ENCODE assay signal across 21 cellular contexts in genomic region chr6:63897459-63897858, GRCh38.
DNase-seq lines count a peak whose midpoint lies in the region; ATAC-seq and TF ChIP-seq lines count a peak whose summit lies in the region.
"Had no signal": no experiment of that assay in that cellular context is flagged by ENCODE, and none has a peak within 500 bp of the region (broad histone marks: within the 10 kb centered on the region; RNA-seq: fewer than 3 reads in every experiment).

No MANE protein-coding gene starts in this region.

- H2BK15ac ChIP-seq in IMR-90 (ENCODE audit: low read depth, low read length) = no peak overlapping the region

- H3K4me3 ChIP-seq in IMR-90 (ENCODE audit: insufficient read depth, low read depth, low read length) = no peak overlapping the region
- H3K4me3 ChIP-seq in cardiac fibroblast (replicated peaks in 1 of 2; ENCODE audit: low read depth in 2 of 2, low read length in 2 of 2) = no peak overlapping the region
- H3K4me3 ChIP-seq in trophoblast cell (ENCODE audit: low read depth, low read length) = no peak overlapping the region
- no peak overlapping the region for H3K4me3 ChIP-seq in lower leg skin (ENCODE audit: low read depth, poor library complexity, severe bottlenecking)
- H3K4me3 ChIP-seq: dorsolateral prefrontal cortex, K562, testis had no signal

- TF ChIP-seq CTCF in IMR-90 (conservative IDR thresholded peaks at IDR 0.05; ENCODE audit: low read depth, low read length) = no peak
- no peak for TF ChIP-seq CTCF in cardiac fibroblast (IDR thresholded peaks at IDR 0.05; ENCODE audit: low read depth, low read length)
- no peak for TF ChIP-seq CTCF in natural killer cell (IDR thresholded peaks at IDR 0.05)
- TF ChIP-seq CTCF in lower leg skin (IDR thresholded peaks at IDR 0.05) = no peak

- H3K18ac ChIP-seq in IMR-90 (ENCODE audit: low read depth, low read length) (peak overlapping the region; percentile 24; the same call in 1 of the 2 replicates), trophoblast cell (ENCODE audit: low read length) (no peak overlapping the region)

- H3K4me2 ChIP-seq in IMR-90 (ENCODE audit: low read depth, low read length) = peak overlapping the region; percentile 15; the same call in 1 of the 2 replicates
- no peak overlapping the region for H3K4me2 ChIP-seq in trophoblast cell (ENCODE audit: low read length)

- H3K79me1 ChIP-seq in IMR-90 (ENCODE audit: low read depth in 1 of 2, low read length in 2 of 2) = no peaks in the 10 kb centered on the region
- H3K79me1 ChIP-seq in trophoblast cell (ENCODE audit: low read length) = no peaks in the 10 kb centered on the region

- DNase-seq in EH (ENCODE audit: low read depth) = peak; percentile 11
- peak; percentile 86 for DNase-seq in IMR-90
- DNase-seq in cardiac fibroblast (ENCODE audit: low read depth in 2 of 2) = peak; percentile 65 to 67
- peak; percentile 47 to 68 for DNase-seq in trophoblast cell
- DNase-seq in NCI-H1105 treated with DMSO at 0.1 percent for 48 hours (lab: John Stamatoyannopoulos, UW) = no peak
- DNase-seq in natural killer cell = no peak
- no peak for DNase-seq in lower leg skin (ENCODE audit: low spot score in 2 of 2)
- DNase-seq: activated CD4-positive, alpha-beta T cell treated with anti-CD3 and anti-CD28 coated beads for 48 hours; activated naive CD8-positive, alpha-beta T cell treated with anti-CD3 and anti-CD28 coated beads, Interleukin-2, amount 50 U/mL, for 24 hours; Caco-2; caudate nucleus; dorsolateral prefrontal cortex; H7; NCI-H1092 treated with DMSO at 0.1 percent for 48 hours; NCI-H2081 treated with DMSO at 0.1 percent for 48 hours; NCI-H510A treated with DMSO at 0.1 percent for 48 hours; stimulated activated CD4-positive, alpha-beta T cell treated with anti-CD3 and anti-CD28 coated beads, Interleukin-15, amount 100 ng/mL, for 24 hours; T-cell; testis had no signal

- TF ChIP-seq RAD21 in IMR-90 (IDR thresholded peaks at IDR 0.05; ENCODE audit: low read length) = no peak

- POLR2A ChIA-PET in IMR-90 (lab: Charles Lee; ENCODE audit: unreplicated experiment) = no interaction called here

- H3K4me1 ChIP-seq in IMR-90 (ENCODE audit: control insufficient read depth, insufficient read depth, low read length) (peaks cover 4% of the 10 kb centered on the region; the same call in 1 of the 2 replicates), trophoblast cell (ENCODE audit: control insufficient read depth in 1 of 2, insufficient read depth in 2 of 2, low read length in 2 of 2) (no peaks in the 10 kb centered on the region)
- H3K4me1 ChIP-seq: Caco-2, testis had no signal

- H3K27ac Mint-ChIP-seq in natural killer cell = no peak overlapping the region
- H3K27ac Mint-ChIP-seq: activated naive CD8-positive, alpha-beta T cell treated with anti-CD3 and anti-CD28 coated beads, Interleukin-2, amount 50 U/mL, for 24 hours; B cell; T-cell had no signal

- H3K56ac ChIP-seq in IMR-90 (ENCODE audit: extremely low read depth, insufficient read depth, low read length) = no peak overlapping the region

- CTCF ChIA-PET in IMR-90 (lab: Yijun Ruan, JAX) = no interaction called here

- peak; percentile 78 for ATAC-seq in IMR-90 (ENCODE audit: low read depth)
- no peak for ATAC-seq in natural killer cell
- ATAC-seq: activated naive CD8-positive, alpha-beta T cell treated with anti-CD3 and anti-CD28 coated beads, Interleukin-2, amount 50 U/mL, for 24 hours; K562; T-cell had no signal

- H3K14ac ChIP-seq in IMR-90 (replicated peaks; ENCODE audit: low read depth, low read length) (no peak overlapping the region), trophoblast cell (ENCODE audit: low read length) (no peak overlapping the region)

- H3K9ac ChIP-seq in IMR-90 (ENCODE audit: low read depth, low read length) (no peak overlapping the region), trophoblast cell (ENCODE audit: low read length) (no peak overlapping the region)

- H3K36me3 ChIP-seq in IMR-90 (ENCODE audit: control insufficient read depth, insufficient read depth, low read length) (no peaks in the 10 kb centered on the region), trophoblast cell (ENCODE audit: control insufficient read depth in 1 of 2, insufficient read depth in 2 of 2, low read length in 2 of 2) (no peaks in the 10 kb centered on the region)

- H3K4me1 Mint-ChIP-seq in natural killer cell = no peaks in the 10 kb centered on the region
- H3K4me1 Mint-ChIP-seq: activated naive CD8-positive, alpha-beta T cell treated with anti-CD3 and anti-CD28 coated beads, Interleukin-2, amount 50 U/mL, for 24 hours; B cell; T-cell had no signal

- no peaks in the 10 kb centered on the region for H3K79me2 ChIP-seq in trophoblast cell (ENCODE audit: control insufficient read depth, insufficient read depth, low read length, poor library complexity)

- no peak overlapping the region; the same call in 1 of the 2 replicates for H4K5ac ChIP-seq in IMR-90 (ENCODE audit: low read depth, low read length)

- H3K27me3 Mint-ChIP-seq in natural killer cell (ENCODE audit: low read depth in 2 of 2) = no peaks in the 10 kb centered on the region
- H3K27me3 Mint-ChIP-seq: activated naive CD8-positive, alpha-beta T cell treated with anti-CD3 and anti-CD28 coated beads, Interleukin-2, amount 50 U/mL, for 24 hours; B cell; T-cell had no signal

- H3K9me3 ChIP-seq in IMR-90 (ENCODE audit: control insufficient read depth, insufficient read depth, low read length) (no peaks in the 10 kb centered on the region), trophoblast cell (ENCODE audit: insufficient read depth, low read depth, low read length) (no peaks in the 10 kb centered on the region)
- H3K9me3 ChIP-seq: Caco-2, testis had no signal

- H4K8ac ChIP-seq in IMR-90 (ENCODE audit: low read depth in 2 of 2, low read length in 2 of 2) (peak overlapping the region in 1 of 2 experiments; percentile 39; a peak in 1 of 4 replicates), trophoblast cell (ENCODE audit: low read depth, low read length) (no peak overlapping the region)

- peaks cover 11% of the 10 kb centered on the region in 2 donors for H3K9me3 Mint-ChIP-seq in natural killer cell
- H3K9me3 Mint-ChIP-seq: T-cell had no signal

- H3K27me3 ChIP-seq in IMR-90 (ENCODE audit: control insufficient read depth, insufficient read depth, low read length) (no peaks in the 10 kb centered on the region), trophoblast cell (ENCODE audit: insufficient read depth, low read length) (no peaks in the 10 kb centered on the region)
- H3K27me3 ChIP-seq: dorsolateral prefrontal cortex, testis had no signal

- no peaks in the 10 kb centered on the region; the same call in 1 of the 2 replicates for H4K20me1 ChIP-seq in IMR-90 (ENCODE audit: insufficient read depth, low read length)

- H2BK12ac ChIP-seq in trophoblast cell (ENCODE audit: low read length) = no peak overlapping the region

- no peak overlapping the region for H2AFZ ChIP-seq in IMR-90 (replicated peaks; ENCODE audit: low read length, poor library complexity)
- H2AFZ ChIP-seq in trophoblast cell (ENCODE audit: insufficient read depth, low read length, poor library complexity) = no peak overlapping the region

- 19% methylated on average over 2 of the region's 3 CpGs; no CpG with 5 or more reads in 1 of the 2 experiments for WGBS in IMR-90 (ENCODE audit: extremely low coverage in 2 of 2, insufficient read length in 1 of 2), 2 experiments
- WGBS in trophoblast cell (ENCODE audit: extremely low coverage, insufficient coverage, insufficient read length) = no CpG with 5 or more reads among the region's 3 CpGs
- 89 to 92% methylated on average over 3 of the region's 3 CpGs for WGBS in lower leg skin, 2 donors

- H3K36me3 Mint-ChIP-seq in natural killer cell = no peaks in the 10 kb centered on the region
- H3K36me3 Mint-ChIP-seq: T-cell had no signal

- H4K12ac ChIP-seq in trophoblast cell (ENCODE audit: low read depth, low read length) = no peak overlapping the region

- H3K27ac ChIP-seq in IMR-90 (ENCODE audit: insufficient read depth, low read length) = no peak overlapping the region
- no peak overlapping the region for H3K27ac ChIP-seq in trophoblast cell (ENCODE audit: low read depth, low read length)
- H3K27ac ChIP-seq: dorsolateral prefrontal cortex, testis had no signal

- BruUV-seq in IMR-90 (replicated peaks; lab: Mats Ljungman, UMichigan) = no TSS peak

- H3K4ac ChIP-seq in IMR-90 (ENCODE audit: low read depth, low read length) = no peak overlapping the region
- no peak overlapping the region for H3K4ac ChIP-seq in trophoblast cell (ENCODE audit: low read depth, low read length)

- dilution Hi-C loops in IMR-90 (cut with HindIII; ENCODE audit: low sequenced_read_pairs, unreplicated experiment) = no loop called here

- H2BK5ac ChIP-seq in IMR-90 (ENCODE audit: low read depth, low read length, poor library complexity, severe bottlenecking) = peak overlapping the region; percentile 95
- no peak overlapping the region for H2BK5ac ChIP-seq in trophoblast cell (ENCODE audit: low read depth, low read length, poor library complexity)

- peak overlapping the region; percentile 29; the same call in 1 of the 2 replicates for H2BK20ac ChIP-seq in IMR-90 (ENCODE audit: low read depth, low read length)

- H3K23ac ChIP-seq in IMR-90 (ENCODE audit: low read depth, low read length) = no peak overlapping the region
- no peak overlapping the region for H3K23ac ChIP-seq in trophoblast cell (ENCODE audit: low read length)

- H2AK9ac ChIP-seq in IMR-90 (replicated peaks; ENCODE audit: low read depth, low read length, poor library complexity) = no peak overlapping the region

- intact Hi-C loops in IMR-90 (cut with micrococcal nuclease) (loop anchor here (5.0 kb wide), 1 partner anchor 80 kb away; no protein-coding TSS in a partner anchor), natural killer cell (cut with micrococcal nuclease) (no loop called here), lower leg skin (cut with DNase I; ENCODE audit: low total_unique reads) (no loop called here)

- H3K9me1 ChIP-seq in IMR-90 (ENCODE audit: insufficient read depth, low read length) = no peaks in the 10 kb centered on the region

- H4K91ac ChIP-seq in IMR-90 (ENCODE audit: insufficient read depth, low read depth, low read length) (0 out of 2 replicates have a peak overlapping the region, but pooled peaks have one; percentile 13), trophoblast cell (ENCODE audit: low read depth, low read length) (no peak overlapping the region)

- peak overlapping the region; percentile 44 for H2BK120ac ChIP-seq in IMR-90 (ENCODE audit: low read depth, low read length)
- no peak overlapping the region for H2BK120ac ChIP-seq in trophoblast cell (ENCODE audit: insufficient read depth, low read length, poor library complexity)

- H3K4me3 Mint-ChIP-seq in natural killer cell = no peak overlapping the region
- H3K4me3 Mint-ChIP-seq: activated naive CD8-positive, alpha-beta T cell treated with anti-CD3 and anti-CD28 coated beads, Interleukin-2, amount 50 U/mL, for 24 hours; B cell; T-cell had no signal

- no peak overlapping the region for H2AK5ac ChIP-seq in IMR-90 (ENCODE audit: low read depth, low read length)
- H2AK5ac ChIP-seq in trophoblast cell (ENCODE audit: low read length) = no peak overlapping the region

- TF ChIP-seq POLR2A in IMR-90 (IDR thresholded peaks at IDR 0.05; ENCODE audit: low read depth, low read length) (no peak), lower leg skin (IDR thresholded peaks at IDR 0.05) (no peak)

- in situ Hi-C loops in IMR-90 (cut with MboI; ENCODE audit: low sequenced_read_pairs) = no loop called here

TF ChIP-seq in IMR-90, 13 proteins besides CTCF, POLR2A, EP300 and RAD21 (continues in another document):
- TF ChIP-seq RFX5 (IDR thresholded peaks at IDR 0.05; ENCODE audit: low read depth, low read length) = no peak

Comparison
In these comparisons a context has a peak if more than half of its experiments do, and no peak if none do; other contexts are left out.
1. DNase-seq: peak in EH (single experiment), IMR-90 (single experiment), cardiac fibroblast (2 of 2) and trophoblast cell (2 of 2); none in NCI-H1105 treated with DMSO at 0.1 percent for 48 hours (single experiment), natural killer cell (single experiment) and lower leg skin (0 of 2).